In the genomic region with DNA sequence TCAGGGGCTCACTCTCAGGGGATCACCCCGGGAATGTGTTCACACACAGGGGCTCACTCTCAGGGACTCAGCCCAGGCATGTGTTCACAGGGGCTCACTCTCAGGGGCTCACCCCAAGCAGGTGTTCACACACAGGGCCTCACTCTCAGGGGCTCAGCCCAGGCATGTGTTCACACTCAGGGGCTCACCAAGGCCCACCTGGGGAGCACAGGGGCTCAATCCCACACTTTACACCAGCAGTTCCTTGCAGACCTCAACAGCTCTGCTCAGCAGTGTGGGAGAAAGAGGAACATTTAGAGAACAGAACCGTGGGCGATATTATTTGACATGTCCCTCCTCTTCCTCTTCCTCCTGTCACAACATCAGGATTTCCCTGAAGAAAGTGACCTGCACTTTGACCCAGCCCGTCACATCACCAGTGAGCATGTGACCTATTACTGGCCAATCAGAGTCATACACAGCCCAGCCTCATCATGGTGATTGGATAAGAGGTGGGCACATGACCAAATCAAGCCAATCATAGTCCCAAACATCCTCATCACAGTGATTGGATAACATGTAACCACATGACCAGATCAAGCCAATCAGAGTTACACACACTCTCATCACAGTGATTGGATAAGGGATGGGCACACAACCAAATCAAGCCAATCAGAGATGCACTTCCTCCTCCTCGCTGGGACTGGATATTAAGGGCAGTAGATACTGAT, we compare ENCODE assay signal across 1 cellular context.
TF ChIP-seq lines count a peak whose summit lies in the region.

No MANE protein-coding gene starts in this region.

TF ChIP-seq in K562, 482 proteins besides CTCF, POLR2A, EP300 and RAD21 (continued from another document and continues in another):
- TF ChIP-seq ZNF609 (CRISPR knock-in tag; IDR thresholded peaks at IDR 0.05; ENCODE audit: borderline replicate concordance) (no peak), USF2 (CRISPR knock-in tag; IDR thresholded peaks at IDR 0.05) (peak; percentile 98), HIVEP1 (CRISPR knock-in tag; IDR thresholded peaks at IDR 0.05) (no peak), NUFIP1 (IDR thresholded peaks at IDR 0.05; ENCODE audit: partially characterized antibody) (no peak), USF1 (CRISPR knock-in tag; IDR thresholded peaks at IDR 0.05) (peak; percentile 100), EWSR1 (IDR thresholded peaks at IDR 0.05; ENCODE audit: borderline replicate concordance, low read depth, partially characterized antibody) (no peak), ZNF780A (CRISPR knock-in tag; IDR thresholded peaks at IDR 0.05) (no peak), RUNX1 (IDR thresholded peaks at IDR 0.05; ENCODE audit: low read depth) (no peak), ILK (tag; IDR thresholded peaks at IDR 0.05; ENCODE audit: borderline replicate concordance, low read depth) (no peak), CSDE1 (IDR thresholded peaks at IDR 0.05) (no peak), ZBTB8A (IDR thresholded peaks at IDR 0.05; ENCODE audit: partially characterized antibody) (no peak), ERF (CRISPR knock-in tag; IDR thresholded peaks at IDR 0.05) (0 out of 2 replicates have a peak, but pooled peaks have one; percentile 66), ETS2 (tag; IDR thresholded peaks at IDR 0.05; ENCODE audit: borderline replicate concordance, poor library complexity, severe bottlenecking) (no peak), SRF (CRISPR knock-in tag; IDR thresholded peaks at IDR 0.05) (peak in 1 of 2 experiments; percentile 8; a peak in 1 of 4 replicates), ZNF444 (CRISPR knock-in tag; IDR thresholded peaks at IDR 0.05) (peak; percentile 18; the same call in 1 of the 2 replicates), BCOR (IDR thresholded peaks at IDR 0.05) (no peak), UBTF (IDR thresholded peaks at IDR 0.05; ENCODE audit: borderline replicate concordance in 1 of 2, low read depth in 2 of 2, low read length in 2 of 2) (no peak), ZNF589 (CRISPR knock-in tag; IDR thresholded peaks at IDR 0.05; ENCODE audit: low read depth) (0 out of 2 replicates have a peak, but pooled peaks have one; percentile 29), RCOR1 (IDR thresholded peaks at IDR 0.05; ENCODE audit: borderline replicate concordance in 1 of 2, low read depth in 2 of 2, low read length in 2 of 2) (peak in 1 of 2 experiments; percentile 30; a peak in 1 of 4 replicates), HEY1 (CRISPR knock-in tag; IDR thresholded peaks at IDR 0.05; ENCODE audit: borderline replicate concordance) (no peak), CREM (IDR thresholded peaks at IDR 0.05; ENCODE audit: low read depth) (no peak; the same call in 1 of the 2 replicates), E2F4 (CRISPR knock-in tag; IDR thresholded peaks at IDR 0.05; ENCODE audit: low read depth) (no peak), ZNF184 (CRISPR knock-in tag; IDR thresholded peaks at IDR 0.05) (no peak), SIX5 (IDR thresholded peaks at IDR 0.05; ENCODE audit: borderline replicate concordance in 1 of 2, insufficient read depth in 1 of 2, low read depth in 1 of 2, low read length in 2 of 2) (no peak), HDAC8 (tag; IDR thresholded peaks at IDR 0.05) (no peak), FOXO4 (CRISPR knock-in tag; IDR thresholded peaks at IDR 0.05) (no peak), NR1H2 (CRISPR knock-in tag; IDR thresholded peaks at IDR 0.05) (no peak), FOXK2 (conservative IDR thresholded peaks at IDR 0.05 in 1 of 2, IDR thresholded peaks at IDR 0.05 in 1 of 2; ENCODE audit: low read depth in 2 of 2) (peak; percentile 15 to 52; a peak in 1 of 4 replicates), KLF1 (tag; IDR thresholded peaks at IDR 0.05) (no peak), ZC3H4 (CRISPR knock-in tag; IDR thresholded peaks at IDR 0.05; ENCODE audit: borderline replicate concordance) (no peak), PHF21A (IDR thresholded peaks at IDR 0.05; ENCODE audit: borderline replicate concordance, low read depth) (no peak), ZFX (CRISPR knock-in tag; IDR thresholded peaks at IDR 0.05) (no peak), U2AF1 (optimal IDR thresholded peaks at IDR 0.05; ENCODE audit: low read depth, low read length) (no peak), SMARCC2 (IDR thresholded peaks at IDR 0.05; ENCODE audit: low read depth) (no peak), PHB (CRISPR knock-in tag; IDR thresholded peaks at IDR 0.05) (no peak), SMARCA4 (IDR thresholded peaks at IDR 0.05) (no peak), NFYB (IDR thresholded peaks at IDR 0.05; ENCODE audit: extremely low read depth, insufficient read length) (peak; percentile 97), DACH1 (IDR thresholded peaks at IDR 0.05; ENCODE audit: partially characterized antibody) (no peak), SMAD3 (CRISPR knock-in tag; conservative IDR thresholded peaks at IDR 0.05) (peak; percentile 59; the same call in 1 of the 2 replicates)
- TF ChIP-seq, protein P1, sequence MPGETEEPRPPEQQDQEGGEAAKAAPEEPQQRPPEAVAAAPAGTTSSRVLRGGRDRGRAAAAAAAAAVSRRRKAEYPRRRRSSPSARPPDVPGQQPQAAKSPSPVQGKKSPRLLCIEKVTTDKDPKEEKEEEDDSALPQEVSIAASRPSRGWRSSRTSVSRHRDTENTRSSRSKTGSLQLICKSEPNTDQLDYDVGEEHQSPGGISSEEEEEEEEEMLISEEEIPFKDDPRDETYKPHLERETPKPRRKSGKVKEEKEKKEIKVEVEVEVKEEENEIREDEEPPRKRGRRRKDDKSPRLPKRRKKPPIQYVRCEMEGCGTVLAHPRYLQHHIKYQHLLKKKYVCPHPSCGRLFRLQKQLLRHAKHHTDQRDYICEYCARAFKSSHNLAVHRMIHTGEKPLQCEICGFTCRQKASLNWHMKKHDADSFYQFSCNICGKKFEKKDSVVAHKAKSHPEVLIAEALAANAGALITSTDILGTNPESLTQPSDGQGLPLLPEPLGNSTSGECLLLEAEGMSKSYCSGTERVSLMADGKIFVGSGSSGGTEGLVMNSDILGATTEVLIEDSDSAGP (CRISPR knock-in tag; IDR thresholded peaks at IDR 0.05): no peak
- TF ChIP-seq, protein P2, sequence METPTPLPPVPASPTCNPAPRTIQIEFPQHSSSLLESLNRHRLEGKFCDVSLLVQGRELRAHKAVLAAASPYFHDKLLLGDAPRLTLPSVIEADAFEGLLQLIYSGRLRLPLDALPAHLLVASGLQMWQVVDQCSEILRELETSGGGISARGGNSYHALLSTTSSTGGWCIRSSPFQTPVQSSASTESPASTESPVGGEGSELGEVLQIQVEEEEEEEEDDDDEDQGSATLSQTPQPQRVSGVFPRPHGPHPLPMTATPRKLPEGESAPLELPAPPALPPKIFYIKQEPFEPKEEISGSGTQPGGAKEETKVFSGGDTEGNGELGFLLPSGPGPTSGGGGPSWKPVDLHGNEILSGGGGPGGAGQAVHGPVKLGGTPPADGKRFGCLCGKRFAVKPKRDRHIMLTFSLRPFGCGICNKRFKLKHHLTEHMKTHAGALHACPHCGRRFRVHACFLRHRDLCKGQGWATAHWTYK (CRISPR knock-in tag; IDR thresholded peaks at IDR 0.05): peak; percentile 62; the same call in 1 of the 2 replicates
- TF ChIP-seq, protein P3, sequence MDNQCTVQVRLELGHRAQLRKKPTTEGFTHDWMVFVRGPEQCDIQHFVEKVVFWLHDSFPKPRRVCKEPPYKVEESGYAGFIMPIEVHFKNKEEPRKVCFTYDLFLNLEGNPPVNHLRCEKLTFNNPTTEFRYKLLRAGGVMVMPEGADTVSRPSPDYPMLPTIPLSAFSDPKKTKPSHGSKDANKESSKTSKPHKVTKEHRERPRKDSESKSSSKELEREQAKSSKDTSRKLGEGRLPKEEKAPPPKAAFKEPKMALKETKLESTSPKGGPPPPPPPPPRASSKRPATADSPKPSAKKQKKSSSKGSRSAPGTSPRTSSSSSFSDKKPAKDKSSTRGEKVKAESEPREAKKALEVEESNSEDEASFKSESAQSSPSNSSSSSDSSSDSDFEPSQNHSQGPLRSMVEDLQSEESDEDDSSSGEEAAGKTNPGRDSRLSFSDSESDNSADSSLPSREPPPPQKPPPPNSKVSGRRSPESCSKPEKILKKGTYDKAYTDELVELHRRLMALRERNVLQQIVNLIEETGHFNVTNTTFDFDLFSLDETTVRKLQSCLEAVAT (IDR thresholded peaks at IDR 0.05): peak in 1 of 2 experiments; percentile 80; a peak in 2 of 4 replicates
- TF ChIP-seq, protein P4, sequence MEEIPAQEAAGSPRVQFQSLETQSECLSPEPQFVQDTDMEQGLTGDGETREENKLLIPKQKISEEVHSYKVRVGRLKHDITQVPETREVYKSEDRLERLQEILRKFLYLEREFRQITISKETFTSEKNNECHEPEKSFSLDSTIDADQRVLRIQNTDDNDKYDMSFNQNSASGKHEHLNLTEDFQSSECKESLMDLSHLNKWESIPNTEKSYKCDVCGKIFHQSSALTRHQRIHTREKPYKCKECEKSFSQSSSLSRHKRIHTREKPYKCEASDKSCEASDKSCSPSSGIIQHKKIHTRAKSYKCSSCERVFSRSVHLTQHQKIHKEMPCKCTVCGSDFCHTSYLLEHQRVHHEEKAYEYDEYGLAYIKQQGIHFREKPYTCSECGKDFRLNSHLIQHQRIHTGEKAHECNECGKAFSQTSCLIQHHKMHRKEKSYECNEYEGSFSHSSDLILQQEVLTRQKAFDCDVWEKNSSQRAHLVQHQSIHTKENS (CRISPR knock-in tag; IDR thresholded peaks at IDR 0.05): no peak
